In genomic region chr20:3727333-3728035, GRCh38 we compare ENCODE assay signal across 7 cellular contexts. TPM values are rescaled to one million over a fixed set of nuclear protein-coding genes. Genes with fewer than 3 reads are reported as not detected.
DNase-seq lines count a peak whose midpoint lies in the region; TF ChIP-seq lines count a peak whose summit lies in the region.
"Had no signal": no experiment of that assay in that cellular context is flagged by ENCODE, and none has a peak within 500 bp of the region (broad histone marks: within the 10 kb centered on the region; RNA-seq: fewer than 3 reads in every experiment).

No MANE protein-coding gene starts in this region.

- intact Hi-C loops in ovary (cut with DNase I), result no loop called here

- TF ChIP-seq CTCF in ovary (IDR thresholded peaks at IDR 0.05), result no peak
- TF ChIP-seq CTCF in GM13976 (IDR thresholded peaks at IDR 0.05; ENCODE audit: borderline replicate concordance, control extremely low read depth, extremely low read depth, insufficient read depth, missing control alignments), result no peak

- no peaks in the 10 kb centered on the region for H3K9me3 ChIP-seq in ovary

- H3K4me3 ChIP-seq in ovary, result peak overlapping the region; percentile 12

- TF ChIP-seq EP300 in ovary (IDR thresholded peaks at IDR 0.05), result no peak

- peaks cover 3% of the 10 kb centered on the region for H3K4me1 ChIP-seq in ovary (ENCODE audit: insufficient read depth)

- peak; percentile 6 for TF ChIP-seq POLR2A in ovary (IDR thresholded peaks at IDR 0.05)

- in situ Hi-C loops in GM13976 (cut with MboI; ENCODE audit: low sequenced_read_pairs, unreplicated experiment), result no loop called here

- H3K27me3 ChIP-seq in ovary, result no peaks in the 10 kb centered on the region

- 3 to 10% (median 6%) methylated on average over 12 of the region's 12 CpGs for WGBS in ovary, 3 donors

- H3K36me3 ChIP-seq in ovary, result no peaks in the 10 kb centered on the region

- DNase-seq in GM04503 (ENCODE audit: low read depth) (peak; percentile 24), dedifferentiated amniotic fluid mesenchymal stem cell (ENCODE audit: extremely low spot score) (peak; percentile 62), ovary (peak in 3 of 5 donors; percentile 51 to 70 (median 57)), NOMO-1 (lab: John Stamatoyannopoulos, UW; ENCODE audit: unreplicated experiment in 2 of 2) (no peak), HK-2 (ENCODE audit: unreplicated experiment) (no peak), GM13976 (ENCODE audit: low spot score) (no peak)

- peak overlapping the region; percentile 45 to 69 for H3K27ac ChIP-seq in ovary

RNA-seq across cellular contexts. Expression of gene HSPA12B, which starts 5.0 kb away (rescaled TPM):
- 10 to 100 TPM in 3 of 7 donors, 1 to 10 TPM in 4; 5.9 to 22.8 (median 7.4) TPM for total RNA-seq in ovary
- 10 to 100 TPM in 1 of 2 donors, 1 to 10 TPM in 1; 4.6 to 14.3 TPM for polyA plus RNA-seq in ovary
- total RNA-seq: NCI-H460 had no signal

RNA-seq across cellular contexts. Expression of gene SIGLEC1, which starts 15.1 kb away (rescaled TPM):
- 1 to 10 TPM in 5 of 7 donors, under 1 TPM in 2; 0.48 to 9.1 (median 1.7) TPM for total RNA-seq in ovary
- polyA plus RNA-seq in ovary, result 10 to 100 TPM in 1 of 2 donors, 1 to 10 TPM in 1; 3.3 to 11.5 TPM
- total RNA-seq: NCI-H460 had no signal

RNA-seq across cellular contexts. Expression of gene ADISSP, which starts 40.1 kb away (rescaled TPM):
- 100 to 1,000 TPM in 1 of 7 donors, 10 to 100 TPM in 6; 24.6 to 124 (median 69.1) TPM for total RNA-seq in ovary
- 100 to 1,000 TPM in 1 of 2 donors, 10 to 100 TPM in 1; 11.5 to 103 TPM for polyA plus RNA-seq in ovary

RNA-seq across cellular contexts. Expression of gene ADAM33, which starts 45.7 kb away (rescaled TPM):
- total RNA-seq in ovary, result 10 to 100 TPM; 12.4 to 68.1 (median 26.1) TPM
- 10 to 100 TPM; 23.3 to 34.1 TPM for polyA plus RNA-seq in ovary

RNA-seq across cellular contexts. Expression of gene SPEF1, which starts 53.8 kb away (rescaled TPM):
- 10 to 100 TPM in 1 of 7 donors, 1 to 10 TPM in 2, under 1 TPM in 2, not detected in 2; 0.43 to 27.9 (median 1.4) TPM for total RNA-seq in ovary
- under 1 TPM in 1 of 2 donors, not detected in 1; 0.54 TPM for polyA plus RNA-seq in ovary

Comparison
In these comparisons a context has a peak if more than half of its experiments do, and no peak if none do; other contexts are left out.
1. DNase-seq: peak in GM04503 (single experiment), dedifferentiated amniotic fluid mesenchymal stem cell (single experiment) and ovary (3 of 5); none in NOMO-1 (0 of 2), HK-2 (single experiment) and GM13976 (single experiment).